ENCODE assay signal across 1 cellular context in the genomic region with DNA sequence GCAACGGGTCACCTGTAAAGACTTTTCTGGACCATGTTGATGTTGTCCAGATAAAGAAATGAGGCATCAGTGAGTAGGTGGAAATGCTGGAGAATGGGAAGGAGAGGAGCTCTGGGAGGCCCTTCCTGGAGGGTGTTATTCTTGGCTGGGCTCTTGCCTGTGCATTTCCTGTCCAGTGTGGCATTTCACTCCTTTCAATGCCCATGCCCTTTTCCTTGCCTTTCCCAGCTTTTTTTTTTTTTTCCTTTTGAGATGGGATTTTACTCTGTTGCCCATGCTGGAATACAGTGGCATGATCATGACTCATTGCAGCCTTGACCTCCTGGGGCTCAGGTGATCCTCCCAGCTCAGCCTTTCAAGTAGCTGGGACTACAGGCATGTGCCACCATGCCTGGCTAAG.
TF ChIP-seq lines count a peak whose summit lies in the region.

No MANE protein-coding gene starts in this region.

TF ChIP-seq in HepG2, 621 proteins besides CTCF, POLR2A, EP300 and RAD21 (continued from another document):
- TF ChIP-seq, protein P1, sequence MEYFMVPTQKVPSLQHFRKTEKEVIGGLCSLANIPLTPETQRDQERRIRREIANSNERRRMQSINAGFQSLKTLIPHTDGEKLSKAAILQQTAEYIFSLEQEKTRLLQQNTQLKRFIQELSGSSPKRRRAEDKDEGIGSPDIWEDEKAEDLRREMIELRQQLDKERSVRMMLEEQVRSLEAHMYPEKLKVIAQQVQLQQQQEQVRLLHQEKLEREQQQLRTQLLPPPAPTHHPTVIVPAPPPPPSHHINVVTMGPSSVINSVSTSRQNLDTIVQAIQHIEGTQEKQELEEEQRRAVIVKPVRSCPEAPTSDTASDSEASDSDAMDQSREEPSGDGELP (IDR thresholded peaks at IDR 0.05; ENCODE audit: borderline replicate concordance, low read depth), result peak; percentile 15; the same call in 1 of the 2 replicates
- peak; percentile 71 for TF ChIP-seq SALL1 (CRISPR knock-in tag; IDR thresholded peaks at IDR 0.05)
- TF ChIP-seq ZNF724P (CRISPR knock-in tag; IDR thresholded peaks at IDR 0.05; ENCODE audit: borderline replicate concordance), result no peak
- TF ChIP-seq, protein P2, sequence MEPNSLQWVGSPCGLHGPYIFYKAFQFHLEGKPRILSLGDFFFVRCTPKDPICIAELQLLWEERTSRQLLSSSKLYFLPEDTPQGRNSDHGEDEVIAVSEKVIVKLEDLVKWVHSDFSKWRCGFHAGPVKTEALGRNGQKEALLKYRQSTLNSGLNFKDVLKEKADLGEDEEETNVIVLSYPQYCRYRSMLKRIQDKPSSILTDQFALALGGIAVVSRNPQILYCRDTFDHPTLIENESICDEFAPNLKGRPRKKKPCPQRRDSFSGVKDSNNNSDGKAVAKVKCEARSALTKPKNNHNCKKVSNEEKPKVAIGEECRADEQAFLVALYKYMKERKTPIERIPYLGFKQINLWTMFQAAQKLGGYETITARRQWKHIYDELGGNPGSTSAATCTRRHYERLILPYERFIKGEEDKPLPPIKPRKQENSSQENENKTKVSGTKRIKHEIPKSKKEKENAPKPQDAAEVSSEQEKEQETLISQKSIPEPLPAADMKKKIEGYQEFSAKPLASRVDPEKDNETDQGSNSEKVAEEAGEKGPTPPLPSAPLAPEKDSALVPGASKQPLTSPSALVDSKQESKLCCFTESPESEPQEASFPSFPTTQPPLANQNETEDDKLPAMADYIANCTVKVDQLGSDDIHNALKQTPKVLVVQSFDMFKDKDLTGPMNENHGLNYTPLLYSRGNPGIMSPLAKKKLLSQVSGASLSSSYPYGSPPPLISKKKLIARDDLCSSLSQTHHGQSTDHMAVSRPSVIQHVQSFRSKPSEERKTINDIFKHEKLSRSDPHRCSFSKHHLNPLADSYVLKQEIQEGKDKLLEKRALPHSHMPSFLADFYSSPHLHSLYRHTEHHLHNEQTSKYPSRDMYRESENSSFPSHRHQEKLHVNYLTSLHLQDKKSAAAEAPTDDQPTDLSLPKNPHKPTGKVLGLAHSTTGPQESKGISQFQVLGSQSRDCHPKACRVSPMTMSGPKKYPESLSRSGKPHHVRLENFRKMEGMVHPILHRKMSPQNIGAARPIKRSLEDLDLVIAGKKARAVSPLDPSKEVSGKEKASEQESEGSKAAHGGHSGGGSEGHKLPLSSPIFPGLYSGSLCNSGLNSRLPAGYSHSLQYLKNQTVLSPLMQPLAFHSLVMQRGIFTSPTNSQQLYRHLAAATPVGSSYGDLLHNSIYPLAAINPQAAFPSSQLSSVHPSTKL (CRISPR knock-in tag; IDR thresholded peaks at IDR 0.05), result peak; percentile 71
- TF ChIP-seq NR2F1 (CRISPR knock-in tag; IDR thresholded peaks at IDR 0.05), result peak; percentile 64 to 79
- TF ChIP-seq, protein P3, sequence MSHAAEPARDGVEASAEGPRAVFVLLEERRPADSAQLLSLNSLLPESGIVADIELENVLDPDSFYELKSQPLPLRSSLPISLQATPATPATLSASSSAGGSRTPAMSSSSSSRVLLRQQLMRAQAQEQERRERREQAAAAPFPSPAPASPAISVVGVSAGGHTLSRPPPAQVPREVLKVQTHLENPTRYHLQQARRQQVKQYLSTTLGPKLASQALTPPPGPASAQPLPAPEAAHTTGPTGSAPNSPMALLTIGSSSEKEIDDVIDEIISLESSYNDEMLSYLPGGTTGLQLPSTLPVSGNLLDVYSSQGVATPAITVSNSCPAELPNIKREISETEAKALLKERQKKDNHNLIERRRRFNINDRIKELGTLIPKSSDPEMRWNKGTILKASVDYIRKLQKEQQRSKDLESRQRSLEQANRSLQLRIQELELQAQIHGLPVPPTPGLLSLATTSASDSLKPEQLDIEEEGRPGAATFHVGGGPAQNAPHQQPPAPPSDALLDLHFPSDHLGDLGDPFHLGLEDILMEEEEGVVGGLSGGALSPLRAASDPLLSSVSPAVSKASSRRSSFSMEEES (CRISPR knock-in tag; IDR thresholded peaks at IDR 0.05), result peak; percentile 72; the same call in 1 of the 2 replicates
- TF ChIP-seq GFI1 (CRISPR knock-in tag; IDR thresholded peaks at IDR 0.05; ENCODE audit: borderline replicate concordance), result no peak
- TF ChIP-seq, protein P4, sequence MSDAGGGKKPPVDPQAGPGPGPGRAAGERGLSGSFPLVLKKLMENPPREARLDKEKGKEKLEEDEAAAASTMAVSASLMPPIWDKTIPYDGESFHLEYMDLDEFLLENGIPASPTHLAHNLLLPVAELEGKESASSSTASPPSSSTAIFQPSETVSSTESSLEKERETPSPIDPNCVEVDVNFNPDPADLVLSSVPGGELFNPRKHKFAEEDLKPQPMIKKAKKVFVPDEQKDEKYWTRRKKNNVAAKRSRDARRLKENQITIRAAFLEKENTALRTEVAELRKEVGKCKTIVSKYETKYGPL (CRISPR knock-in tag; IDR thresholded peaks at IDR 0.05), result no peak
- TF ChIP-seq ZNF335 (CRISPR knock-in tag; IDR thresholded peaks at IDR 0.05), result no peak
- no peak for TF ChIP-seq ZNF747 (CRISPR knock-in tag; IDR thresholded peaks at IDR 0.05; ENCODE audit: borderline replicate concordance)
- TF ChIP-seq, protein P5, sequence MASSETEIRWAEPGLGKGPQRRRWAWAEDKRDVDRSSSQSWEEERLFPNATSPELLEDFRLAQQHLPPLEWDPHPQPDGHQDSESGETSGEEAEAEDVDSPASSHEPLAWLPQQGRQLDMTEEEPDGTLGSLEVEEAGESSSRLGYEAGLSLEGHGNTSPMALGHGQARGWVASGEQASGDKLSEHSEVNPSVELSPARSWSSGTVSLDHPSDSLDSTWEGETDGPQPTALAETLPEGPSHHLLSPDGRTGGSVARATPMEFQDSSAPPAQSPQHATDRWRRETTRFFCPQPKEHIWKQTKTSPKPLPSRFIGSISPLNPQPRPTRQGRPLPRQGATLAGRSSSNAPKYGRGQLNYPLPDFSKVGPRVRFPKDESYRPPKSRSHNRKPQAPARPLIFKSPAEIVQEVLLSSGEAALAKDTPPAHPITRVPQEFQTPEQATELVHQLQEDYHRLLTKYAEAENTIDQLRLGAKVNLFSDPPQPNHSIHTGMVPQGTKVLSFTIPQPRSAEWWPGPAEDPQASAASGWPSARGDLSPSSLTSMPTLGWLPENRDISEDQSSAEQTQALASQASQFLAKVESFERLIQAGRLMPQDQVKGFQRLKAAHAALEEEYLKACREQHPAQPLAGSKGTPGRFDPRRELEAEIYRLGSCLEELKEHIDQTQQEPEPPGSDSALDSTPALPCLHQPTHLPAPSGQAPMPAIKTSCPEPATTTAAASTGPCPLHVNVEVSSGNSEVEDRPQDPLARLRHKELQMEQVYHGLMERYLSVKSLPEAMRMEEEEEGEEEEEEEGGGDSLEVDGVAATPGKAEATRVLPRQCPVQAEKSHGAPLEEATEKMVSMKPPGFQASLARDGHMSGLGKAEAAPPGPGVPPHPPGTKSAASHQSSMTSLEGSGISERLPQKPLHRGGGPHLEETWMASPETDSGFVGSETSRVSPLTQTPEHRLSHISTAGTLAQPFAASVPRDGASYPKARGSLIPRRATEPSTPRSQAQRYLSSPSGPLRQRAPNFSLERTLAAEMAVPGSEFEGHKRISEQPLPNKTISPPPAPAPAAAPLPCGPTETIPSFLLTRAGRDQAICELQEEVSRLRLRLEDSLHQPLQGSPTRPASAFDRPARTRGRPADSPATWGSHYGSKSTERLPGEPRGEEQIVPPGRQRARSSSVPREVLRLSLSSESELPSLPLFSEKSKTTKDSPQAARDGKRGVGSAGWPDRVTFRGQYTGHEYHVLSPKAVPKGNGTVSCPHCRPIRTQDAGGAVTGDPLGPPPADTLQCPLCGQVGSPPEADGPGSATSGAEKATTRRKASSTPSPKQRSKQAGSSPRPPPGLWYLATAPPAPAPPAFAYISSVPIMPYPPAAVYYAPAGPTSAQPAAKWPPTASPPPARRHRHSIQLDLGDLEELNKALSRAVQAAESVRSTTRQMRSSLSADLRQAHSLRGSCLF (CRISPR knock-in tag; IDR thresholded peaks at IDR 0.05; ENCODE audit: borderline replicate concordance), result no peak
- peak; percentile 70; the same call in 1 of the 2 replicates for TF ChIP-seq NR2F6 (IDR thresholded peaks at IDR 0.05)
- TF ChIP-seq NR2F6 (CRISPR knock-in tag; IDR thresholded peaks at IDR 0.05), result peak; percentile 92
- TF ChIP-seq ZNF660 (CRISPR knock-in tag; IDR thresholded peaks at IDR 0.05; ENCODE audit: borderline replicate concordance, low read depth), result no peak
- TF ChIP-seq, protein P6, sequence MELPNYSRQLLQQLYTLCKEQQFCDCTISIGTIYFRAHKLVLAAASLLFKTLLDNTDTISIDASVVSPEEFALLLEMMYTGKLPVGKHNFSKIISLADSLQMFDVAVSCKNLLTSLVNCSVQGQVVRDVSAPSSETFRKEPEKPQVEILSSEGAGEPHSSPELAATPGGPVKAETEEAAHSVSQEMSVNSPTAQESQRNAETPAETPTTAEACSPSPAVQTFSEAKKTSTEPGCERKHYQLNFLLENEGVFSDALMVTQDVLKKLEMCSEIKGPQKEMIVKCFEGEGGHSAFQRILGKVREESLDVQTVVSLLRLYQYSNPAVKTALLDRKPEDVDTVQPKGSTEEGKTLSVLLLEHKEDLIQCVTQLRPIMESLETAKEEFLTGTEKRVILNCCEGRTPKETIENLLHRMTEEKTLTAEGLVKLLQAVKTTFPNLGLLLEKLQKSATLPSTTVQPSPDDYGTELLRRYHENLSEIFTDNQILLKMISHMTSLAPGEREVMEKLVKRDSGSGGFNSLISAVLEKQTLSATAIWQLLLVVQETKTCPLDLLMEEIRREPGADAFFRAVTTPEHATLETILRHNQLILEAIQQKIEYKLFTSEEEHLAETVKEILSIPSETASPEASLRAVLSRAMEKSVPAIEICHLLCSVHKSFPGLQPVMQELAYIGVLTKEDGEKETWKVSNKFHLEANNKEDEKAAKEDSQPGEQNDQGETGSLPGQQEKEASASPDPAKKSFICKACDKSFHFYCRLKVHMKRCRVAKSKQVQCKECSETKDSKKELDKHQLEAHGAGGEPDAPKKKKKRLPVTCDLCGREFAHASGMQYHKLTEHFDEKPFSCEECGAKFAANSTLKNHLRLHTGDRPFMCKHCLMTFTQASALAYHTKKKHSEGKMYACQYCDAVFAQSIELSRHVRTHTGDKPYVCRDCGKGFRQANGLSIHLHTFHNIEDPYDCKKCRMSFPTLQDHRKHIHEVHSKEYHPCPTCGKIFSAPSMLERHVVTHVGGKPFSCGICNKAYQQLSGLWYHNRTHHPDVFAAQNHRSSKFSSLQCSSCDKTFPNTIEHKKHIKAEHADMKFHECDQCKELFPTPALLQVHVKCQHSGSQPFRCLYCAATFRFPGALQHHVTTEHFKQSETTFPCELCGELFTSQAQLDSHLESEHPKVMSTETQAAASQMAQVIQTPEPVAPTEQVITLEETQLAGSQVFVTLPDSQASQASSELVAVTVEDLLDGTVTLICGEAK (IDR thresholded peaks at IDR 0.05), result no peak
- TF ChIP-seq, protein P6 (CRISPR knock-in tag; IDR thresholded peaks at IDR 0.05), result 0 out of 2 replicates have a peak, but pooled peaks have one; percentile 28
- TF ChIP-seq KLF11 (CRISPR knock-in tag; IDR thresholded peaks at IDR 0.05), result no peak
- TF ChIP-seq FOSL2 (CRISPR knock-in tag; IDR thresholded peaks at IDR 0.05), result peak; percentile 96
- TF ChIP-seq AGO2 (optimal IDR thresholded peaks at IDR 0.05; ENCODE audit: low read depth, low read length), result no peak
